Comparison of ENCODE assay signal across 18 cellular contexts in the genomic region with DNA sequence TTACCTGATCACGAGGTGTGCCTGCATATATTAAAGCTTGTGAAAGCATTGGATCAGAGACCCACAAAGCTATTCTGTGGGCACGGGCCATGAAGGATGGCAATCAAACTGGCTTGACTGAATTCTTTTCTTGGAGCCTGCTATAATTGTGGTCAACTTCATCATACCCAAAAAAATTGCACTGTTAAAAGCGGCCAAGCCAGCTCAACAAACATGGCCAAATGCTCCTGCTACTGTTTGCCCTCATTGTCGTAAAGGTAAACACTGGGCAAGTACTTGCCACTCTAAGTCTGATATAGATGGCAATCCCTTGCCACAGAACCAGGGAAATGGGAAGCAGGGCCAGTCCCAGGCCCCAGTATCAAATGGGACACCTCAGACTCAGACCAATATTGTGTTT. TPM values are rescaled to one million over a fixed set of nuclear protein-coding genes. Genes with fewer than 3 reads are reported as not detected.
DNase-seq lines count a peak whose midpoint lies in the region; ATAC-seq and TF ChIP-seq lines count a peak whose summit lies in the region.
"Had no signal": no experiment of that assay in that cellular context is flagged by ENCODE, and none has a peak within 500 bp of the region (broad histone marks: within the 10 kb centered on the region; RNA-seq: fewer than 3 reads in every experiment).

No MANE protein-coding gene starts in this region.

- peaks cover 20% of the 10 kb centered on the region for H3K4me1 Mint-ChIP-seq in Calu3 (ENCODE audit: low read depth, unreplicated experiment)

- in situ Hi-C loops in mammary epithelial cell (cut with MboI; ENCODE audit: low sequenced_read_pairs in 2 of 2) = loop anchor here in 1 of 2 donors (10.0 kb wide), 1 partner anchor 51 kb away; the partner anchor contains the start of gene GSTM4

- H3K9me3 ChIP-seq in breast epithelium (no peaks in the 10 kb centered on the region), mammary epithelial cell (replicated peaks; ENCODE audit: insufficient read depth, low read length) (peaks cover 3% of the 10 kb centered on the region)
- H3K9me3 ChIP-seq: Peyer's patch had no signal

- 65% methylated on average over 4 of the region's 4 CpGs for WGBS in mammary epithelial cell (ENCODE audit: low coverage, missing lambda C conversion rate)

- no peak for TF ChIP-seq POLR2A in breast epithelium (IDR thresholded peaks at IDR 0.05)

- CTCF ChIA-PET in mammary epithelial cell (lab: Charles Lee; ENCODE audit: low non-redundant PET) (no interaction called here), Calu3 (lab: Charles Lee) (no interaction called here)

- peaks cover 13% of the 10 kb centered on the region for H3K27me3 Mint-ChIP-seq in Calu3 (ENCODE audit: unreplicated experiment)

- no peaks in the 10 kb centered on the region for H3K36me3 ChIP-seq in breast epithelium
- no peaks in the 10 kb centered on the region for H3K36me3 ChIP-seq in mammary epithelial cell (ENCODE audit: insufficient read depth, low read length)
- H3K36me3 ChIP-seq: Peyer's patch had no signal

- intact Hi-C loops in breast epithelium (cut with DNase I; ENCODE audit: low total_unique reads) (no loop called here), mammary epithelial cell (cut with micrococcal nuclease) (no loop called here), Calu3 (cut with micrococcal nuclease; ENCODE audit: unreplicated experiment) (no loop called here)

- H3K4me3 ChIP-seq in breast epithelium (no peak overlapping the region), mammary epithelial cell (replicated peaks in 1 of 3; ENCODE audit: insufficient read depth in 1 of 3, low read depth in 2 of 3, low read length in 3 of 3) (no peak overlapping the region)
- H3K4me3 ChIP-seq: BLaER1 treated with 17β-estradiol and CSF1 and Interleukin-3, amounts not matched to agents 10 nM and 100 nM; GM23338; Peyer's patch had no signal

- H3K79me2 ChIP-seq in mammary epithelial cell (ENCODE audit: insufficient read depth, low read length) = no peaks in the 10 kb centered on the region

- H2AFZ ChIP-seq in mammary epithelial cell (ENCODE audit: low read depth, low read length) = no peak overlapping the region
- H2AFZ ChIP-seq: GM23338 had no signal

- no peaks in the 10 kb centered on the region for H3K27me3 ChIP-seq in breast epithelium
- H3K27me3 ChIP-seq in mammary epithelial cell (ENCODE audit: insufficient read depth, low read length) = no peaks in the 10 kb centered on the region
- H3K27me3 ChIP-seq: BLaER1 treated with 17β-estradiol and CSF1 and Interleukin-3, amounts not matched to agents 10 nM and 100 nM; Peyer's patch had no signal

- no peaks in the 10 kb centered on the region for H3K9me3 Mint-ChIP-seq in Calu3 (ENCODE audit: low read depth, unreplicated experiment)

- H3K4me3 Mint-ChIP-seq in Calu3 (ENCODE audit: low read depth, unreplicated experiment) = no peak overlapping the region
- H3K4me3 Mint-ChIP-seq: GM23338 had no signal

- H3K36me3 Mint-ChIP-seq in Calu3 (ENCODE audit: insufficient read depth, unreplicated experiment) = no peaks in the 10 kb centered on the region

- BruUV-seq in mammary epithelial cell (replicated peaks; lab: Mats Ljungman, UMichigan) = no TSS peak
- no TSS peak for BruUV-seq in Calu3 (replicated peaks; lab: Mats Ljungman, UMichigan)

- H3K9ac ChIP-seq in mammary epithelial cell (ENCODE audit: insufficient read depth, low read length) = no peak overlapping the region
- H3K9ac ChIP-seq: BLaER1 treated with 17β-estradiol and CSF1 and Interleukin-3, amounts not matched to agents 10 nM and 100 nM had no signal

- DNase-seq in breast epithelium (ENCODE audit: low spot score in 2 of 2) = peak in 1 of 2 donors; percentile 38
- no peak for DNase-seq in mammary epithelial cell
- peak; percentile 0 for DNase-seq in iPS-NIHi7 (ENCODE audit: extremely low spot score)
- DNase-seq in activated gamma-delta T cell (lab: John Stamatoyannopoulos, UW) = no peak
- DNase-seq in Calu3 = no peak
- DNase-seq: Karpas-422, MM.1S, NCI-H1092 treated with DMSO at 0.1 percent for 48 hours, NCI-H2081 treated with DMSO at 0.1 percent for 48 hours, NCI-H510A, NCI-H774, Peyer's patch, Right ventricle myocardium superior had no signal

- TF ChIP-seq CTCF in breast epithelium (IDR thresholded peaks at IDR 0.05) = no peak
- no peak for TF ChIP-seq CTCF in mammary epithelial cell (conservative IDR thresholded peaks at IDR 0.05 in 1 of 2, IDR thresholded peaks at IDR 0.05 in 1 of 2; ENCODE audit: extremely low read depth in 1 of 2, insufficient read depth in 1 of 2, low read depth in 1 of 2, low read length in 2 of 2)
- no peak for TF ChIP-seq CTCF in Calu3 (IDR thresholded peaks at IDR 0.05; ENCODE audit: unreplicated experiment)

- no peak overlapping the region for H3K4me2 ChIP-seq in mammary epithelial cell (ENCODE audit: insufficient read depth, low read depth, low read length)
- H3K4me2 ChIP-seq: BLaER1 treated with 17β-estradiol and CSF1 and Interleukin-3, amounts not matched to agents 10 nM and 100 nM; GM23338 had no signal

- dilution Hi-C loops in mammary epithelial cell (cut with HindIII; ENCODE audit: low sequenced_read_pairs) = no loop called here

- no peaks in the 10 kb centered on the region for H4K20me1 ChIP-seq in mammary epithelial cell (ENCODE audit: insufficient read depth, low read length)
- H4K20me1 ChIP-seq: BLaER1 treated with 17β-estradiol and CSF1 and Interleukin-3, amounts not matched to agents 10 nM and 100 nM had no signal

- no peak overlapping the region for H3K27ac Mint-ChIP-seq in Calu3 (ENCODE audit: unreplicated experiment)
- H3K27ac Mint-ChIP-seq: GM23338 had no signal

- H3K27ac ChIP-seq in breast epithelium = peak overlapping the region; percentile 27 to 40
- H3K27ac ChIP-seq in mammary epithelial cell (ENCODE audit: insufficient read depth, low read depth, low read length) = no peak overlapping the region
- H3K27ac ChIP-seq: BLaER1 treated with 17β-estradiol and CSF1 and Interleukin-3, amounts not matched to agents 10 nM and 100 nM; Peyer's patch had no signal

- no peak for ATAC-seq in HG02970 (IDR thresholded peaks at IDR 0.05; ENCODE audit: low FRiP score, unreplicated experiment)
- ATAC-seq: GM23338, SK-N-SH treated with all-trans-retinoic acid at 6 μM for 48 hours had no signal

- H3K4me1 ChIP-seq in breast epithelium = no peaks in the 10 kb centered on the region
- H3K4me1 ChIP-seq in mammary epithelial cell (ENCODE audit: insufficient read depth, low read length) = no peaks in the 10 kb centered on the region
- H3K4me1 ChIP-seq: BLaER1 treated with 17β-estradiol and CSF1 and Interleukin-3, amounts not matched to agents 10 nM and 100 nM; Peyer's patch had no signal

RNA-seq across cellular contexts. Expression of gene GSTM5, which starts 6.6 kb away (rescaled TPM):
- total RNA-seq in breast epithelium = 1 to 10 TPM; 1.8 to 4.6 (median 3.6) TPM
- total RNA-seq in mammary epithelial cell = not detected
- polyA plus RNA-seq in mammary epithelial cell = not detected
- not detected for polyA minus RNA-seq in mammary epithelial cell
- total RNA-seq in Calu3 (2022) = not detected in 2 replicates
- total RNA-seq: Daoy had no signal

RNA-seq across cellular contexts. Expression of gene GSTM1, which starts 17.8 kb away (rescaled TPM):
- total RNA-seq in breast epithelium (10 to 100 TPM in 1 of 3 donors, not detected in 2; 33.8 TPM), mammary epithelial cell (1 to 10 TPM in 1 of 2 donors, not detected in 1; 8.2 TPM), Calu3 (2022) (15.4 TPM in 2 replicates)
- not detected for polyA plus RNA-seq in mammary epithelial cell
- polyA minus RNA-seq in mammary epithelial cell = not detected
- total RNA-seq: GM23338, Right ventricle myocardium superior had no signal
- polyA plus RNA-seq: GM23338 had no signal

RNA-seq across cellular contexts. Expression of gene GSTM3, which starts 35.4 kb away (rescaled TPM):
- total RNA-seq in breast epithelium (100 to 1,000 TPM in 2 of 3 donors, 10 to 100 TPM in 1; 40.0 to 226 (median 105) TPM), mammary epithelial cell (10 to 100 TPM; 17.5 to 20.7 TPM), Calu3 (2022) (67.9 and 73.7 TPM in 2 replicates)
- 5.4 TPM for polyA plus RNA-seq in mammary epithelial cell
- polyA minus RNA-seq in mammary epithelial cell = not detected

RNA-seq across cellular contexts. Expression of gene GSTM2, which starts 37.6 kb away (rescaled TPM):
- total RNA-seq in breast epithelium = 10 to 100 TPM; 47.8 to 93.4 (median 66.5) TPM
- 1 to 10 TPM; 2.9 to 6.7 TPM for total RNA-seq in mammary epithelial cell
- polyA plus RNA-seq in mammary epithelial cell = 1.6 TPM
- polyA minus RNA-seq in mammary epithelial cell = not detected
- total RNA-seq in Calu3 (2022) = 2.5 and 3.2 TPM in 2 replicates

RNA-seq across cellular contexts. Expression of gene GSTM4, which starts 49.5 kb away (rescaled TPM):
- total RNA-seq in breast epithelium (10 to 100 TPM; 21.9 to 31.5 (median 28.2) TPM), mammary epithelial cell (1 to 10 TPM; 5.0 to 5.8 TPM), Calu3 (2022) (12.6 and 13.6 TPM in 2 replicates)
- 1.4 TPM for polyA plus RNA-seq in mammary epithelial cell
- 3.0 TPM for polyA minus RNA-seq in mammary epithelial cell
